ENCODE assay signal across 9 cellular contexts in the genomic region with DNA sequence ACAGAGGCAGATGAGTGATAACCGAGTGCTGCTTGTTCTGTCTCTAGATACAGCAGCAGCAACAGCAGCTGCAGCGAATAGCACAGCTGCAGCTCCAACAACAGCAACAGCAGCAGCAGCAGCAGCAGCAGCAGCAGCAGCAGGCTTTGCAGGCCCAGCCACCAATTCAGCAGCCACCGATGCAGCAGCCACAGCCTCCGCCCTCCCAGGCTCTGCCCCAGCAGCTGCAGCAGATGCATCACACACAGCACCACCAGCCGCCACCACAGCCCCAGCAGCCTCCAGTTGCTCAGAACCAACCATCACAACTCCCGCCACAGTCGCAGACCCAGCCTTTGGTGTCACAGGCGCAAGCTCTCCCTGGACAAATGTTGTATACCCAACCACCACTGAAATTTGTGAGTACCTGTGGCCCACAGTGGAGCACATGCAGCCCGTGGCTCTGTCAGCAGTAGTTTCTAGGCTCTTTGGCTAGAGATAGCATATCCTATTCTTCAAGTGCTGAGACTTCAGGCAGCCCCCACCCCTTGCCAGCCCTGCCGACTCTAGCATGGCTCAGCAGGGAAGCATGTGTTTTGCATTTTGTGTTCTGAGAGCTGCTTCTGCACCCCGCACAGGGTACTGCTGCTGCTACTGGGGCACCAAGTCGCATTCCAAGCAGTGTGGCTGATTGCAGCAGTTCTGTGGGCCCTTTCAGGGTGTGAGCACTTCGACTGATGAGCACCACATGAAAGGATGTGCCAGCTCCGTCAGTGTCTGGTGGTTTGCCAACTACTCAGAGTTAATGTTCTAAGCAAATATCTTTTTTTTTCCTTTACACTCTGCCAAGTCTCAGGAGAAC. TPM values are rescaled to one million over a fixed set of nuclear protein-coding genes. Genes with fewer than 3 reads are reported as not detected.
A peak's percentile ranks its signal among the peaks of the same experiment; 100 is the strongest.
DNase-seq lines count a peak whose midpoint lies in the region; ATAC-seq lines count a peak whose summit lies in the region.
"Had no signal": no experiment of that assay in that cellular context is flagged by ENCODE, and none has a peak within 500 bp of the region (broad histone marks: within the 10 kb centered on the region; RNA-seq: fewer than 3 reads in every experiment).

No MANE protein-coding gene starts in this region.

- in situ Hi-C loops in Caki2 (cut with HindIII; ENCODE audit: low pct_unique_long_range_greater_than_20kb, low sequenced_read_pairs) = no loop called here

- DNase-seq in Caki2 (ENCODE audit: low read depth) (peak; percentile 70), renal cortical epithelial cell (ENCODE audit: low read depth) (peak; percentile 82), GOT3 (lab: John Stamatoyannopoulos, UW) (no peak)
- DNase-seq in activated CD4-positive, alpha-beta T cell treated with anti-CD3 and anti-CD28 coated beads for 48 hours = peak; percentile 66
- peak; percentile 73 for DNase-seq in effector CD4-positive, alpha-beta T cell
- DNase-seq: activated B cell treated with CpG ODN at 0.5 μM for 24 hours had no signal

- ATAC-seq in HG03108 (IDR thresholded peaks at IDR 0.05; ENCODE audit: unreplicated experiment) (no peak), GM21737 (IDR thresholded peaks at IDR 0.05; ENCODE audit: unreplicated experiment) (no peak), GM18519 (IDR thresholded peaks at IDR 0.05; ENCODE audit: low FRiP score, unreplicated experiment) (no peak)

RNA-seq across cellular contexts. Expression of a gene that starts 59.2 kb away (rescaled TPM):
- total RNA-seq in Caki2 (2014; rRNA removed; shearing (Covaris generic); ENCODE audit: low replicate concordance) = 31.0 and 56.8 TPM in 2 replicates
- total RNA-seq in renal cortical epithelial cell = 41.5 and 69.2 TPM in 2 replicates
